In genomic region chr14:55611859-55612258, GRCh38 we compare ENCODE assay signal across 20 cellular contexts.
"Had no signal": no experiment of that assay in that cellular context is flagged by ENCODE, and none has a peak within 500 bp of the region (broad histone marks: within the 10 kb centered on the region; RNA-seq: fewer than 3 reads in every experiment).

No MANE protein-coding gene starts in this region.

- H3K4me3 ChIP-seq: body of pancreas, gastrocnemius medialis, heart right ventricle, neural progenitor cell, skin epidermis, thyroid gland, uterus had no signal

- H3K9me3 Mint-ChIP-seq: activated CD4-positive, alpha-beta memory T cell treated with anti-CD3 and anti-CD28 coated beads for 36 hours; activated naive CD4-positive, alpha-beta T cell treated with anti-CD3 and anti-CD28 coated beads, Interleukin-2, amount 10 ng/mL, durations not matched to agents 7 days and 5 days; activated T-helper 2 cell treated with anti-CD3 and anti-CD28 coated beads, Interferon-gamma antibody, Interleukin-2, Interleukin-4, amounts not matched to agents 10 μg/mL and 5 μg/mL and 100 μg/mL, durations not matched to agents 14 hours and 24 hours and 36 hours; T-helper 2 cell treated with Interferon-gamma antibody and Interleukin-4, amounts not matched to agents 5 μg/mL and 100 μg/mL, for 36 hours had no signal

- H3K27ac ChIP-seq: body of pancreas, epithelial cell of prostate, heart right ventricle, neural progenitor cell, parathyroid adenoma, skin epidermis, uterus had no signal

- H3K4me1 Mint-ChIP-seq: activated naive CD4-positive, alpha-beta T cell treated with anti-CD3 and anti-CD28 coated beads, Interleukin-2, amount 10 ng/mL, durations not matched to agents 7 days and 5 days had no signal

- H3K36me3 ChIP-seq: uterus had no signal

- H3K4me3 Mint-ChIP-seq: activated CD4-positive, alpha-beta memory T cell treated with anti-CD3 and anti-CD28 coated beads for 36 hours; activated naive CD4-positive, alpha-beta T cell treated with anti-CD3 and anti-CD28 coated beads, Interleukin-2, amount 10 ng/mL, durations not matched to agents 7 days and 5 days; neural progenitor cell; T-helper 2 cell treated with Interferon-gamma antibody and Interleukin-4, amounts not matched to agents 5 μg/mL and 100 μg/mL, for 36 hours had no signal

- H3K27me3 Mint-ChIP-seq: activated CD4-positive, alpha-beta memory T cell treated with anti-CD3 and anti-CD28 coated beads for 36 hours; activated naive CD4-positive, alpha-beta T cell treated with anti-CD3 and anti-CD28 coated beads, Interleukin-2, amount 10 ng/mL, durations not matched to agents 7 days and 5 days had no signal

- ATAC-seq: activated CD4-positive, CD25-positive, alpha-beta regulatory T cell treated with anti-CD3 and anti-CD28 coated beads, Interleukin-2, amount 50 U/mL, for 24 hours; body of pancreas; gastrocnemius medialis; heart right ventricle; left ventricle myocardium superior had no signal

- H3K9ac ChIP-seq: neural progenitor cell, parathyroid adenoma had no signal

- H3K27ac Mint-ChIP-seq: activated CD4-positive, alpha-beta memory T cell treated with anti-CD3 and anti-CD28 coated beads for 36 hours; activated naive CD4-positive, alpha-beta T cell treated with anti-CD3 and anti-CD28 coated beads, Interleukin-2, amount 10 ng/mL, durations not matched to agents 7 days and 5 days; activated T-helper 2 cell treated with anti-CD3 and anti-CD28 coated beads, Interferon-gamma antibody, Interleukin-2, Interleukin-4, amounts not matched to agents 10 μg/mL and 5 μg/mL and 100 μg/mL, durations not matched to agents 14 hours and 24 hours and 36 hours; neural progenitor cell; T-helper 2 cell treated with Interferon-gamma antibody and Interleukin-4, amounts not matched to agents 5 μg/mL and 100 μg/mL, for 36 hours had no signal

- H3K4me1 ChIP-seq: uterus had no signal

- H3K27me3 ChIP-seq: body of pancreas, gastrocnemius medialis, heart right ventricle, neural progenitor cell, thyroid gland, uterus had no signal

- H3K9me3 ChIP-seq: body of pancreas, gastrocnemius medialis, heart right ventricle, thyroid gland, uterus had no signal

- H2AFZ ChIP-seq: neural progenitor cell, parathyroid adenoma had no signal

- DNase-seq: activated CD4-positive, alpha-beta memory T cell treated with anti-CD3 and anti-CD28 coated beads for 36 hours; activated CD8-positive, alpha-beta memory T cell treated with anti-CD3 and anti-CD28 coated beads, Interleukin-2, amount 50 U/mL, for 48 hours; activated naive CD4-positive, alpha-beta T cell treated with anti-CD3 and anti-CD28 coated beads, Interleukin-2, amount 10 ng/mL, durations not matched to agents 7 days and 5 days; body of pancreas; central memory CD4-positive, alpha-beta T cell; cortex of kidney; effector memory CD4-positive, alpha-beta T cell; gastrocnemius medialis; heart right ventricle; left ventricle myocardium superior; retina; uterus had no signal

- H3K4me2 ChIP-seq: neural progenitor cell had no signal
